Comparison of ENCODE assay signal across 19 cellular contexts in the genomic region with DNA sequence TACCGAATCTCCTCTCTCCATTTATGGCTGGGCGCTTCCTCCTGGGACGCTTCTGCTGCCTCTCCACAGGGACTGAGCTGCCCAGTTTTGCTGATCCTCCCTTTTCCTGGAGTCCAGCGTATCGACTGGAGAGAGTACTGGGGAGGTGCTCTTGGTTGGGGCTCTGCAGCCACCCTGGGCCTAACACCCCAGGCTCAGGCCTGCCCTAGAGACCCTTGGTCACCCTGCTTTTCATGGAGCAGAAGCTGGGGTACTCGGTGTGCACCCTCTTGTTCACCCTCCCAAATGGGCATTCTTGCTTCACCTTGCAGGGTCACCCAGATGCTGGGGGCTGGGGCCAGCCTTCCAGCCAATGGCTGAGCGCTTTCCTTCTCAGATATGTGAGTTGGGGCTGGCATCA.
A peak's percentile ranks its signal among the peaks of the same experiment; 100 is the strongest.
DNase-seq lines count a peak whose midpoint lies in the region; ATAC-seq and TF ChIP-seq lines count a peak whose summit lies in the region.
"Had no signal": no experiment of that assay in that cellular context is flagged by ENCODE, and none has a peak within 500 bp of the region (broad histone marks: within the 10 kb centered on the region; RNA-seq: fewer than 3 reads in every experiment).

No MANE protein-coding gene starts in this region.

- no peaks in the 10 kb centered on the region for H3K9me3 Mint-ChIP-seq in activated CD8-positive, alpha-beta memory T cell treated with anti-CD3 and anti-CD28 coated beads, Interleukin-2, amount 10 ng/mL, durations not matched to agents 7 days and 5 days (ENCODE audit: low read depth)
- H3K9me3 Mint-ChIP-seq: CD8-positive, alpha-beta memory T cell; IgD-negative memory B cell had no signal

- ATAC-seq in activated CD8-positive, alpha-beta memory T cell treated with anti-CD3 and anti-CD28 coated beads, Interleukin-2, amount 10 ng/mL, durations not matched to agents 7 days and 5 days = no peak
- no peak for ATAC-seq in esophagus mucosa

- no peak overlapping the region for H3K9ac ChIP-seq in colonic mucosa (ENCODE audit: low read depth in 2 of 2, low read length in 2 of 2)

- H3K4me3 Mint-ChIP-seq in activated CD8-positive, alpha-beta memory T cell treated with anti-CD3 and anti-CD28 coated beads, Interleukin-2, amount 10 ng/mL, durations not matched to agents 7 days and 5 days = no peak overlapping the region
- H3K4me3 Mint-ChIP-seq: CD8-positive, alpha-beta memory T cell; IgD-negative memory B cell had no signal

- DNase-seq in activated CD8-positive, alpha-beta memory T cell treated with anti-CD3 and anti-CD28 coated beads, Interleukin-2, amount 50 U/mL, for 48 hours = peak; percentile 32
- no peak for DNase-seq in activated CD8-positive, alpha-beta memory T cell treated with anti-CD3 and anti-CD28 coated beads, Interleukin-2, amount 10 ng/mL, durations not matched to agents 7 days and 5 days
- DNase-seq in colonic mucosa = peak; percentile 10
- DNase-seq in mesenteric fat pad (ENCODE audit: low spot score) = peak; percentile 57
- DNase-seq in testis = no peak
- DNase-seq in NCI-H510A (lab: John Stamatoyannopoulos, UW) = no peak
- DNase-seq in NOMO-1 treated with DMSO at 0.1 percent for 48 hours (lab: John Stamatoyannopoulos, UW; ENCODE audit: unreplicated experiment) = no peak
- DNase-seq: C1 segment of cervical spinal cord; CD8-positive, alpha-beta memory T cell; Karpas-422; NCI-H1048; NCI-H1436 treated with DMSO at 0.1 percent for 48 hours; NCI-H2081; NCI-H2171 treated with DMSO at 0.1 percent for 48 hours; NCI-H446; NCI-H69; Right ventricle myocardium superior had no signal

- TF ChIP-seq CTCF in colonic mucosa (IDR thresholded peaks at IDR 0.05) (no peak), testis (IDR thresholded peaks at IDR 0.05) (no peak)

- no peak overlapping the region for H3K27ac Mint-ChIP-seq in activated CD8-positive, alpha-beta memory T cell treated with anti-CD3 and anti-CD28 coated beads, Interleukin-2, amount 10 ng/mL, durations not matched to agents 7 days and 5 days

- H3K36me3 Mint-ChIP-seq in activated CD8-positive, alpha-beta memory T cell treated with anti-CD3 and anti-CD28 coated beads, Interleukin-2, amount 10 ng/mL, durations not matched to agents 7 days and 5 days = no peaks in the 10 kb centered on the region
- H3K36me3 Mint-ChIP-seq: CD8-positive, alpha-beta memory T cell; IgD-negative memory B cell had no signal

- H3K4me3 ChIP-seq in colonic mucosa (no peak overlapping the region), testis (no peak overlapping the region)

- peaks cover 5% of the 10 kb centered on the region for H3K4me1 Mint-ChIP-seq in activated CD8-positive, alpha-beta memory T cell treated with anti-CD3 and anti-CD28 coated beads, Interleukin-2, amount 10 ng/mL, durations not matched to agents 7 days and 5 days
- H3K4me1 Mint-ChIP-seq: IgD-negative memory B cell had no signal

- intact Hi-C loops in colonic mucosa (cut with DNase I) = no loop called here
- intact Hi-C loops in testis (cut with DNase I; ENCODE audit: low total_unique reads) = no loop called here

- H3K36me3 ChIP-seq in colonic mucosa = no peaks in the 10 kb centered on the region
- no peaks in the 10 kb centered on the region for H3K36me3 ChIP-seq in testis (ENCODE audit: low read depth, missing control alignments)

- H3K27me3 ChIP-seq in colonic mucosa (no peaks in the 10 kb centered on the region), testis (no peaks in the 10 kb centered on the region)

- CTCF ChIA-PET in activated CD8-positive, alpha-beta memory T cell treated with anti-CD3 and anti-CD28 coated beads, Interleukin-2, amount 10 ng/mL, durations not matched to agents 7 days and 5 days (lab: Charles Lee) = no interaction called here

- WGBS in testis, 2 donors = 79 to 86% methylated on average over 6 to 7 of the region's 7 CpGs

- H3K9me3 ChIP-seq in colonic mucosa (no peaks in the 10 kb centered on the region), testis (no peaks in the 10 kb centered on the region)

- H3K27ac ChIP-seq in colonic mucosa = no peak overlapping the region
- peak overlapping the region; percentile 30 to 33 for H3K27ac ChIP-seq in testis

- H3K4me1 ChIP-seq in colonic mucosa (no peaks in the 10 kb centered on the region), testis (peaks cover 21% of the 10 kb centered on the region)

- H3K27me3 Mint-ChIP-seq in activated CD8-positive, alpha-beta memory T cell treated with anti-CD3 and anti-CD28 coated beads, Interleukin-2, amount 10 ng/mL, durations not matched to agents 7 days and 5 days = no peaks in the 10 kb centered on the region

- no peak for TF ChIP-seq POLR2A in testis (IDR thresholded peaks at IDR 0.05)

Comparison
In these comparisons a context has a peak if more than half of its experiments do, and no peak if none do; other contexts are left out.
1. DNase-seq: peak in activated CD8-positive, alpha-beta memory T cell treated with anti-CD3 and anti-CD28 coated beads, Interleukin-2, amount 50 U/mL, for 48 hours (single experiment), colonic mucosa (single experiment) and mesenteric fat pad (single experiment); none in activated CD8-positive, alpha-beta memory T cell treated with anti-CD3 and anti-CD28 coated beads, Interleukin-2, amount 10 ng/mL, durations not matched to agents 7 days and 5 days (single experiment), testis (single experiment), NCI-H510A (single experiment) and NOMO-1 treated with DMSO at 0.1 percent for 48 hours (single experiment).